26 cellular contexts compared by ENCODE assay signal in the genomic region with DNA sequence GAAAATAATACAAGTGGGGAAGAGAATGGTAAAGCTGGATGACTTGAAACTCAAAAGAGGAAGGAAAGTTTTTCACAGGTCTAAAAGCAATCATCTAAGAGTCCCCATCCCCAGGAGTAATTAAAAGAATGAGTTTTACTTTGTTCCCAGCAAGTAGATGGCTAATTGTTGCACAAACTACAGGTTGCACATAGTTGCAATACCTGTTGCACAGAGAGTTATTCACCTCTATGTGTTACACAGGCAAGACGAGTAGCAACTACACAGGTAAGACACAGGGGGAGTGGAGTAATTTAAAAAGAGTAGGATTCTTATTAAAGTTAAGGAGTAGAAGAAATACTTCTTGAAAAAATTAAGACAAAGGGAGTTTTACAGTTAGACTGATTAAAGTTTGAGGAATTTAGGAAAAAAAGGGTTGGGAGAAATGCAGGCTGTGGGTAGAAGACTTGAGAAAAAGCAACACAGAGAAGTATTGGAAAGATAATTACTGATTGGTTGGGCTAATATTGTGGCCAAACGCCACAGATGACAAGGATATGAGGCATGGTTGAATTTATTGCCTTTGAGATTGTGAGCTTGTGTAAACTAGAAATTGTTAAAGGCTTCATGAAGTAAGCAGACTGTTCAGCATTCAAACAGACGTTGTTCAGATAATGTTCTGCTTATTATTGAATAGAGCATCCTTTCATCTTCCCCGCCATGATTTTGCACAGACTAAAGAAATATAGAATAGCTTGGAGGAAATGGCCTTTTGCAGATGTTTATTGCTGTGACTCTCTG.
"Had no signal": no experiment of that assay in that cellular context is flagged by ENCODE, and none has a peak within 500 bp of the region (broad histone marks: within the 10 kb centered on the region; RNA-seq: fewer than 3 reads in every experiment).

No MANE protein-coding gene starts in this region.

- H3K4me3 Mint-ChIP-seq: activated CD8-positive, alpha-beta T cell treated with anti-CD3 and anti-CD28 coated beads, Interleukin-2, amount 10 ng/mL, durations not matched to agents 7 days and 5 days; activated naive CD4-positive, alpha-beta T cell treated with anti-CD3 and anti-CD28 coated beads, Interleukin-2, amount 50 U/mL, for 24 hours; dendritic cell treated with granulocyte-macrophage colony-stimulating factor and Interleukin-4, amounts not matched to agents 40 ng/mL and 50 ng/mL, for 4 days; mesothelial cell of epicardium; naive thymus-derived CD8-positive, alpha-beta T cell; neural progenitor cell; stimulated activated memory B cell treated with anti-CD40 and anti-IgM and Interleukin-4, amounts not matched to agents 10 μg/mL and 1 μg/mL and 100 μg/mL, for 72 hours had no signal

- H3K9me3 Mint-ChIP-seq: activated naive CD4-positive, alpha-beta T cell treated with anti-CD3 and anti-CD28 coated beads, Interleukin-2, amount 50 U/mL, for 24 hours; dendritic cell treated with granulocyte-macrophage colony-stimulating factor and Interleukin-4, amounts not matched to agents 40 ng/mL and 50 ng/mL, for 4 days; mesothelial cell of epicardium; neural progenitor cell; stimulated activated memory B cell treated with anti-CD40 and anti-IgM and Interleukin-4, amounts not matched to agents 10 μg/mL and 1 μg/mL and 100 μg/mL, for 72 hours had no signal

- H3K27ac Mint-ChIP-seq: activated CD8-positive, alpha-beta T cell treated with anti-CD3 and anti-CD28 coated beads, Interleukin-2, amount 10 ng/mL, durations not matched to agents 7 days and 5 days; activated naive CD4-positive, alpha-beta T cell treated with anti-CD3 and anti-CD28 coated beads, Interleukin-2, amount 50 U/mL, for 24 hours; dendritic cell treated with granulocyte-macrophage colony-stimulating factor and Interleukin-4, amounts not matched to agents 40 ng/mL and 50 ng/mL, for 4 days; mesothelial cell of epicardium; naive thymus-derived CD8-positive, alpha-beta T cell; neural progenitor cell; stimulated activated memory B cell treated with anti-CD40 and anti-IgM and Interleukin-4, amounts not matched to agents 10 μg/mL and 1 μg/mL and 100 μg/mL, for 72 hours had no signal

- H3K4me1 ChIP-seq: esophagus muscularis mucosa, gastrocnemius medialis, left ventricle myocardium inferior, neural progenitor cell, right lobe of liver, stomach, suprapubic skin, tibial nerve had no signal

- H3K9ac ChIP-seq: neural progenitor cell had no signal

- ATAC-seq: activated CD8-positive, alpha-beta T cell treated with anti-CD3 and anti-CD28 coated beads, Interleukin-2, amount 10 ng/mL, durations not matched to agents 7 days and 5 days; gastrocnemius medialis; naive thymus-derived CD8-positive, alpha-beta T cell had no signal

- H3K4me3 ChIP-seq: esophagus muscularis mucosa, gastrocnemius medialis, left ventricle myocardium inferior, neural progenitor cell, right lobe of liver, skin epidermis, stomach, suprapubic skin, tibial nerve had no signal

- H3K27ac ChIP-seq: brain microvascular endothelial cell, esophagus muscularis mucosa, gastrocnemius medialis, left ventricle myocardium inferior, neural progenitor cell, right lobe of liver, stomach, suprapubic skin, tibial nerve, WERI-Rb-1 had no signal

- H3K4me2 ChIP-seq: neural progenitor cell had no signal

- H3K36me3 ChIP-seq: brain microvascular endothelial cell, esophagus muscularis mucosa, gastrocnemius medialis, left ventricle myocardium inferior, neural progenitor cell, right lobe of liver, stomach, suprapubic skin, tibial nerve, WERI-Rb-1 had no signal

- DNase-seq: activated CD4-positive, alpha-beta T cell treated with anti-CD3 and anti-CD28 coated beads, Interleukin-2, amount 50 U/mL, for 1 hour; activated CD4-positive, CD25-positive, alpha-beta regulatory T cell treated with anti-CD3 and anti-CD28 coated beads, Interleukin-2, amount 50 U/mL, for 72 hours; activated CD8-positive, alpha-beta T cell treated with anti-CD3 and anti-CD28 coated beads, Interleukin-2, amount 10 ng/mL, durations not matched to agents 7 days and 5 days; activated gamma-delta T cell treated with Interleukin-2 at 50 U/mL for 16 hours; activated T-cell treated with anti-CD3 and anti-CD28 coated beads, Interleukin-2, amount 50 U/mL, for 1 hour; aorta; brain microvascular endothelial cell; caudate nucleus; effector CD4-positive, alpha-beta T cell; gastrocnemius medialis; left ventricle myocardium inferior; naive thymus-derived CD8-positive, alpha-beta T cell; posterior cingulate gyrus; right lobe of liver; stimulated activated CD4-positive, alpha-beta T cell treated with anti-CD3 and anti-CD28 coated beads, Interleukin-2, amount 100 ng/mL, for 24 hours; stomach; WERI-Rb-1 had no signal

- H3K4me1 Mint-ChIP-seq: activated naive CD4-positive, alpha-beta T cell treated with anti-CD3 and anti-CD28 coated beads, Interleukin-2, amount 50 U/mL, for 24 hours; mesothelial cell of epicardium; naive thymus-derived CD8-positive, alpha-beta T cell; neural progenitor cell; stimulated activated memory B cell treated with anti-CD40 and anti-IgM and Interleukin-4, amounts not matched to agents 10 μg/mL and 1 μg/mL and 100 μg/mL, for 72 hours had no signal

- H3K36me3 Mint-ChIP-seq: activated naive CD4-positive, alpha-beta T cell treated with anti-CD3 and anti-CD28 coated beads, Interleukin-2, amount 50 U/mL, for 24 hours; mesothelial cell of epicardium; naive thymus-derived CD8-positive, alpha-beta T cell; neural progenitor cell; stimulated activated memory B cell treated with anti-CD40 and anti-IgM and Interleukin-4, amounts not matched to agents 10 μg/mL and 1 μg/mL and 100 μg/mL, for 72 hours had no signal

- H3K27me3 Mint-ChIP-seq: activated naive CD4-positive, alpha-beta T cell treated with anti-CD3 and anti-CD28 coated beads, Interleukin-2, amount 50 U/mL, for 24 hours; dendritic cell treated with granulocyte-macrophage colony-stimulating factor and Interleukin-4, amounts not matched to agents 40 ng/mL and 50 ng/mL, for 4 days; naive thymus-derived CD8-positive, alpha-beta T cell; stimulated activated memory B cell treated with anti-CD40 and anti-IgM and Interleukin-4, amounts not matched to agents 10 μg/mL and 1 μg/mL and 100 μg/mL, for 72 hours had no signal

- H3K27me3 ChIP-seq: brain microvascular endothelial cell, esophagus muscularis mucosa, gastrocnemius medialis, neural progenitor cell, right lobe of liver, stomach, suprapubic skin, tibial nerve had no signal
